Comparison of ENCODE assay signal across 8 cellular contexts in the genomic region with DNA sequence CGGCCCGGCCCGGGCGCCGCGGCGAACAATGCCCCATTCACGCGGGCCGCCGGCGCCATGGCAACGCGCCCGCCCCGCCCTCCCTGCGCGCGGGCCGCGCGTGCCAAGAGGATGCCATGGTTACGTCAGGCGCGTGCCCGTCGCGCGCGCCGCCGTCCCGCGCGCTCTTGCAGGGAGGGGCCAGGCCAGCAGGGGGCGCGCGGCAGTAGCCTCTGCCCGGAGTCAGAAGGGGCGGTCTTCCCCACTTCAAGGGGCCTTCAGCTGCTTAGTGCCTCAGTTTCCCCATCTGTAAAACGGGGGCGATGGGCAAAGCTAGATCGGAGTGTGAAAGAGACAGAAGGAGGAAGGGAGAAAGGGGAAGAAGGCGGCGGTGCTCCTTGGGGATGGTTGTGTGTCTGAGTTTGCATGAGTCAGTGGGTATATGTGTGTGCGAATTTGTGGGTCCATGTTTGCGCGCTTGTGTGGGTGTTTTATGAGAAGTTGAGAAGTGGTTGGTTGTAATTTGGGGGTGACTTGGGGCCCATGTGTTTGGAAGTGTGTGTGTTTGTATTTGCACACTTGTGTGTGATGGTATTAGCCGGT. TPM values are rescaled to one million over a fixed set of nuclear protein-coding genes. Genes with fewer than 3 reads are reported as not detected.
DNase-seq lines count a peak whose midpoint lies in the region; ATAC-seq and TF ChIP-seq lines count a peak whose summit lies in the region.

No MANE protein-coding gene starts in this region.

- no peak overlapping the region for H3K27ac Mint-ChIP-seq in neural crest cell (ENCODE audit: unreplicated experiment)

- no peak overlapping the region for H3K27ac ChIP-seq in Peyer's patch

- H3K36me3 Mint-ChIP-seq in neural crest cell (ENCODE audit: low read depth): no peaks in the 10 kb centered on the region

- no peaks in the 10 kb centered on the region for H3K36me3 ChIP-seq in Peyer's patch

- peak; percentile 48 for DNase-seq in DMS153 treated with DMSO at 0.1 percent for 48 hours (lab: John Stamatoyannopoulos, UW; ENCODE audit: unreplicated experiment)
- peak; percentile 78 for DNase-seq in HT-29 (ENCODE audit: low spot score)
- peak; percentile 72 to 91 (median 88) for DNase-seq in Peyer's patch
- DNase-seq in activated T-helper 1 cell treated with Interleukin-2 at 50 U/mL for 16 hours (ENCODE audit: low read depth): peak; percentile 78
- peak; percentile 71 for DNase-seq in fibroblast of the aortic adventitia (ENCODE audit: low read depth)
- DNase-seq in neural crest cell (ENCODE audit: low read depth, low spot score): peak; percentile 76
- DNase-seq in stimulated activated naive CD4-positive, alpha-beta T cell treated with Interleukin-2 at 50 U/mL for 16 hours (lab: John Stamatoyannopoulos, UW): peak; percentile 53

- peaks cover 9% of the 10 kb centered on the region for H3K4me1 Mint-ChIP-seq in neural crest cell

- ATAC-seq in HG03354 (IDR thresholded peaks at IDR 0.05; ENCODE audit: poor library complexity, severe bottlenecking, unreplicated experiment): no peak

- H3K4me3 ChIP-seq in Peyer's patch: peak overlapping the region in 3 of 4 donors; percentile 24 to 38 (median 36)
- peak overlapping the region; percentile 53 for H3K4me3 ChIP-seq in fibroblast of the aortic adventitia (ENCODE audit: low read depth, low read length)

- no peaks in the 10 kb centered on the region for H3K27me3 ChIP-seq in Peyer's patch

- H3K4me3 Mint-ChIP-seq in neural crest cell: no peak overlapping the region

- no peaks in the 10 kb centered on the region for H3K9me3 Mint-ChIP-seq in neural crest cell

- peaks cover 20% of the 10 kb centered on the region for H3K27me3 Mint-ChIP-seq in neural crest cell (ENCODE audit: low read depth)

- peaks cover 8 to 29% (median 15%) of the 10 kb centered on the region in 4 donors for H3K4me1 ChIP-seq in Peyer's patch

- no peaks in the 10 kb centered on the region for H3K9me3 ChIP-seq in Peyer's patch

- TF ChIP-seq CTCF in Peyer's patch (IDR thresholded peaks at IDR 0.05): peak; percentile 90 to 99 (median 96)
- peak; percentile 76 for TF ChIP-seq CTCF in fibroblast of the aortic adventitia (IDR thresholded peaks at IDR 0.05; ENCODE audit: insufficient read depth, low read length)
- peak; percentile 89 for TF ChIP-seq CTCF in neural crest cell (conservative IDR thresholded peaks at IDR 0.05)

- no peak for TF ChIP-seq POLR2A in Peyer's patch (IDR thresholded peaks at IDR 0.05)

RNA-seq across cellular contexts. Expression of a gene that starts 11.6 kb away (rescaled TPM):
- total RNA-seq in HT-29 (2014; rRNA removed; shearing (Covaris generic)): 22.4 and 32.3 TPM in 2 replicates
- total RNA-seq in Peyer's patch: 10 to 100 TPM; 13.5 to 56.9 (median 40.0) TPM
- total RNA-seq in fibroblast of the aortic adventitia (ENCODE audit: low replicate concordance): 68.0 and 160 TPM in 2 replicates
- 0.23 and 0.68 TPM in 2 replicates for total RNA-seq in neural crest cell

RNA-seq across cellular contexts. Expression of a gene that starts 14.3 kb away (rescaled TPM):
- 0.31 TPM in 1 of 2 replicates, not detected in the other for total RNA-seq in HT-29 (2014; rRNA removed; shearing (Covaris generic))
- 1 to 10 TPM in 1 of 4 donors, not detected in 3; 2.1 TPM for total RNA-seq in Peyer's patch
- total RNA-seq in fibroblast of the aortic adventitia (ENCODE audit: low replicate concordance): 0.18 TPM in 1 of 2 replicates, not detected in the other
- not detected in 2 replicates for total RNA-seq in neural crest cell

RNA-seq across cellular contexts. Expression of a gene that starts 26.6 kb away (rescaled TPM):
- 75.2 and 80.9 TPM in 2 replicates for total RNA-seq in HT-29 (2014; rRNA removed; shearing (Covaris generic))
- 10 to 100 TPM; 12.5 to 43.7 (median 15.6) TPM for total RNA-seq in Peyer's patch
- total RNA-seq in fibroblast of the aortic adventitia (ENCODE audit: low replicate concordance): 23.0 and 38.8 TPM in 2 replicates
- 26.0 and 26.4 TPM in 2 replicates for total RNA-seq in neural crest cell

RNA-seq across cellular contexts. Expression of a gene that starts 38.0 kb away (rescaled TPM):
- 217 TPM in 2 replicates for total RNA-seq in HT-29 (2014; rRNA removed; shearing (Covaris generic))
- total RNA-seq in Peyer's patch: 10 to 100 TPM; 54.1 to 86.5 (median 75.3) TPM
- 76.8 and 101 TPM in 2 replicates for total RNA-seq in fibroblast of the aortic adventitia (ENCODE audit: low replicate concordance)
- total RNA-seq in neural crest cell: 77.3 and 82.8 TPM in 2 replicates

RNA-seq across cellular contexts. Expression of a gene that starts 45.2 kb away (rescaled TPM):
- 803 and 831 TPM in 2 replicates for total RNA-seq in HT-29 (2014; rRNA removed; shearing (Covaris generic))
- total RNA-seq in Peyer's patch (100 to 1,000 TPM; 253 to 369 (median 359) TPM), fibroblast of the aortic adventitia (ENCODE audit: low replicate concordance) (1,776 and 3,314 TPM in 2 replicates), neural crest cell (670 and 679 TPM in 2 replicates)
